ENCODE assay signal across 1 cellular context in the genomic region with DNA sequence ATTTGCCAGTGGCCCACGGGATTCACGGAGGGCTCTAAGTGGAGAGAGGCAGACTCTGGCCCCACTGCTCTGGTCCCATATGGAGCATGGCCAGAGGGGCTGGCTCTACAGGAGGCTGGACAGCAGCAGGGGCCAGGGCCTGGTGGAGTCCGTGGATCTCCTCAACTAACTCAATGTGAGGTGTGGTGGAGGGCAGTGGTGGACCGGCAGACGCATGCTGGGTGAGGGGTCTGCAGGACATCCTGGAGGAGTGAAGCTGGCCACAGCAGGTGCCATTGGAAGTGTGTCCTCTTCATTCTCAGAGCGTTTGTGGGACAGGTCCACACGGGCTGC.
TF ChIP-seq lines count a peak whose summit lies in the region.

No MANE protein-coding gene starts in this region.

TF ChIP-seq in HepG2, 621 proteins besides CTCF, POLR2A, EP300 and RAD21 (continues in another document):
- TF ChIP-seq PCBP1 (IDR thresholded peaks at IDR 0.05; ENCODE audit: borderline replicate concordance, low read depth, low read length) (no peak), SMARCC2 (IDR thresholded peaks at IDR 0.05) (no peak), HIC2 (CRISPR knock-in tag; IDR thresholded peaks at IDR 0.05; ENCODE audit: low read depth) (0 out of 2 replicates have a peak, but pooled peaks have one; percentile 1), ZNF431 (CRISPR knock-in tag; IDR thresholded peaks at IDR 0.05; ENCODE audit: borderline replicate concordance, low read depth) (no peak), ZNF382 (CRISPR knock-in tag; IDR thresholded peaks at IDR 0.05; ENCODE audit: borderline replicate concordance) (no peak), ZNF687 (CRISPR knock-in tag; IDR thresholded peaks at IDR 0.05) (peak; percentile 45), LBX2 (CRISPR knock-in tag; IDR thresholded peaks at IDR 0.05; ENCODE audit: borderline replicate concordance) (no peak), HOXA5 (CRISPR knock-in tag; IDR thresholded peaks at IDR 0.05) (no peak), GTF3A (CRISPR knock-in tag; conservative IDR thresholded peaks at IDR 0.05) (no peak), ZNF674 (CRISPR knock-in tag; IDR thresholded peaks at IDR 0.05; ENCODE audit: low read depth) (no peak), ZNF343 (CRISPR knock-in tag; IDR thresholded peaks at IDR 0.05) (no peak), IKZF1 (IDR thresholded peaks at IDR 0.05) (no peak), ZNF280B (CRISPR knock-in tag; IDR thresholded peaks at IDR 0.05; ENCODE audit: borderline replicate concordance) (peak; percentile 15; the same call in 1 of the 2 replicates), ZSCAN29 (CRISPR knock-in tag; conservative IDR thresholded peaks at IDR 0.05) (no peak), ZNF816 (CRISPR knock-in tag; IDR thresholded peaks at IDR 0.05; ENCODE audit: borderline replicate concordance) (no peak), FOXK1 (CRISPR knock-in tag; IDR thresholded peaks at IDR 0.05; ENCODE audit: borderline replicate concordance, low read depth) (no peak), MZF1 (CRISPR knock-in tag; IDR thresholded peaks at IDR 0.05; ENCODE audit: borderline replicate concordance) (no peak), ZKSCAN1 (IDR thresholded peaks at IDR 0.05; ENCODE audit: low read length) (no peak), NR2C2 (CRISPR knock-in tag; IDR thresholded peaks at IDR 0.05; ENCODE audit: borderline replicate concordance) (no peak)
- TF ChIP-seq, protein P1, sequence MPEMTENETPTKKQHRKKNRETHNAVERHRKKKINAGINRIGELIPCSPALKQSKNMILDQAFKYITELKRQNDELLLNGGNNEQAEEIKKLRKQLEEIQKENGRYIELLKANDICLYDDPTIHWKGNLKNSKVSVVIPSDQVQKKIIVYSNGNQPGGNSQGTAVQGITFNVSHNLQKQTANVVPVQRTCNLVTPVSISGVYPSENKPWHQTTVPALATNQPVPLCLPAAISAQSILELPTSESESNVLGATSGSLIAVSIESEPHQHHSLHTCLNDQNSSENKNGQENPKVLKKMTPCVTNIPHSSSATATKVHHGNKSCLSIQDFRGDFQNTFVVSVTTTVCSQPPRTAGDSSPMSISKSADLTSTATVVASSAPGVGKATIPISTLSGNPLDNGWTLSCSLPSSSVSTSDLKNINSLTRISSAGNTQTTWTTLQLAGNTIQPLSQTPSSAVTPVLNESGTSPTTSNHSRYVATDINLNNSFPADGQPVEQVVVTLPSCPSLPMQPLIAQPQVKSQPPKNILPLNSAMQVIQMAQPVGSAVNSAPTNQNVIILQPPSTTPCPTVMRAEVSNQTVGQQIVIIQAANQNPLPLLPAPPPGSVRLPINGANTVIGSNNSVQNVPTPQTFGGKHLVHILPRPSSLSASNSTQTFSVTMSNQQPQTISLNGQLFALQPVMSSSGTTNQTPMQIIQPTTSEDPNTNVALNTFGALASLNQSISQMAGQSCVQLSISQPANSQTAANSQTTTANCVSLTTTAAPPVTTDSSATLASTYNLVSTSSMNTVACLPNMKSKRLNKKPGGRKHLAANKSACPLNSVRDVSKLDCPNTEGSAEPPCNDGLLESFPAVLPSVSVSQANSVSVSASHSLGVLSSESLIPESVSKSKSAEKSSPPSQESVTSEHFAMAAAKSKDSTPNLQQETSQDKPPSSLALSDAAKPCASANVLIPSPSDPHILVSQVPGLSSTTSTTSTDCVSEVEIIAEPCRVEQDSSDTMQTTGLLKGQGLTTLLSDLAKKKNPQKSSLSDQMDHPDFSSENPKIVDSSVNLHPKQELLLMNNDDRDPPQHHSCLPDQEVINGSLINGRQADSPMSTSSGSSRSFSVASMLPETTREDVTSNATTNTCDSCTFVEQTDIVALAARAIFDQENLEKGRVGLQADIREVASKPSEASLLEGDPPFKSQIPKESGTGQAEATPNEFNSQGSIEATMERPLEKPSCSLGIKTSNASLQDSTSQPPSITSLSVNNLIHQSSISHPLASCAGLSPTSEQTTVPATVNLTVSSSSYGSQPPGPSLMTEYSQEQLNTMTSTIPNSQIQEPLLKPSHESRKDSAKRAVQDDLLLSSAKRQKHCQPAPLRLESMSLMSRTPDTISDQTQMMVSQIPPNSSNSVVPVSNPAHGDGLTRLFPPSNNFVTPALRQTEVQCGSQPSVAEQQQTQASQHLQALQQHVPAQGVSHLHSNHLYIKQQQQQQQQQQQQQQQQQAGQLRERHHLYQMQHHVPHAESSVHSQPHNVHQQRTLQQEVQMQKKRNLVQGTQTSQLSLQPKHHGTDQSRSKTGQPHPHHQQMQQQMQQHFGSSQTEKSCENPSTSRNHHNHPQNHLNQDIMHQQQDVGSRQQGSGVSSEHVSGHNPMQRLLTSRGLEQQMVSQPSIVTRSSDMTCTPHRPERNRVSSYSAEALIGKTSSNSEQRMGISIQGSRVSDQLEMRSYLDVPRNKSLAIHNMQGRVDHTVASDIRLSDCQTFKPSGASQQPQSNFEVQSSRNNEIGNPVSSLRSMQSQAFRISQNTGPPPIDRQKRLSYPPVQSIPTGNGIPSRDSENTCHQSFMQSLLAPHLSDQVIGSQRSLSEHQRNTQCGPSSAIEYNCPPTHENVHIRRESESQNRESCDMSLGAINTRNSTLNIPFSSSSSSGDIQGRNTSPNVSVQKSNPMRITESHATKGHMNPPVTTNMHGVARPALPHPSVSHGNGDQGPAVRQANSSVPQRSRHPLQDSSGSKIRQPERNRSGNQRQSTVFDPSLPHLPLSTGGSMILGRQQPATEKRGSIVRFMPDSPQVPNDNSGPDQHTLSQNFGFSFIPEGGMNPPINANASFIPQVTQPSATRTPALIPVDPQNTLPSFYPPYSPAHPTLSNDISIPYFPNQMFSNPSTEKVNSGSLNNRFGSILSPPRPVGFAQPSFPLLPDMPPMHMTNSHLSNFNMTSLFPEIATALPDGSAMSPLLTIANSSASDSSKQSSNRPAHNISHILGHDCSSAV (CRISPR knock-in tag; IDR thresholded peaks at IDR 0.05; ENCODE audit: borderline replicate concordance), result no peak
- TF ChIP-seq, protein P2, sequence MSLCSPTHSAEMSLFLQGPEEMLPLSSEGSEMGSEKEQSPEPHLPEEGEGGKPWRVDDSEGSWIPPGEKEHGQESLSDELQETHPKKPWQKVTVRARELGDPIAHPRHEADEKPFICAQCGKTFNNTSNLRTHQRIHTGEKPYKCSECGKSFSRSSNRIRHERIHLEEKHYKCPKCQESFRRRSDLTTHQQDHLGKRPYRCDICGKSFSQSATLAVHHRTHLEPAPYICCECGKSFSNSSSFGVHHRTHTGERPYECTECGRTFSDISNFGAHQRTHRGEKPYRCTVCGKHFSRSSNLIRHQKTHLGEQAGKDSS (CRISPR knock-in tag; IDR thresholded peaks at IDR 0.05; ENCODE audit: borderline replicate concordance, low read depth), result 0 out of 2 replicates have a peak, but pooled peaks have one; percentile 16
- TF ChIP-seq, protein P3, sequence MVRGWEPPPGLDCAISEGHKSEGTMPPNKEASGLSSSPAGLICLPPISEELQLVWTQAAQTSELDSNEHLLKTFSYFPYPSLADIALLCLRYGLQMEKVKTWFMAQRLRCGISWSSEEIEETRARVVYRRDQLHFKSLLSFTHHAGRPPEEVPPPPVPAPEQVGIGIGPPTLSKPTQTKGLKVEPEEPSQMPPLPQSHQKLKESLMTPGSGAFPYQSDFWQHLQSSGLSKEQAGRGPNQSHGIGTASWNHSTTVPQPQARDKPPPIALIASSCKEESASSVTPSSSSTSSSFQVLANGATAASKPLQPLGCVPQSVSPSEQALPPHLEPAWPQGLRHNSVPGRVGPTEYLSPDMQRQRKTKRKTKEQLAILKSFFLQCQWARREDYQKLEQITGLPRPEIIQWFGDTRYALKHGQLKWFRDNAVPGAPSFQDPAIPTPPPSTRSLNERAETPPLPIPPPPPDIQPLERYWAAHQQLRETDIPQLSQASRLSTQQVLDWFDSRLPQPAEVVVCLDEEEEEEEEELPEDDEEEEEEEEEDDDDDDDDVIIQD (CRISPR knock-in tag; IDR thresholded peaks at IDR 0.05; ENCODE audit: low read depth), result no peak
- TF ChIP-seq, protein P4, sequence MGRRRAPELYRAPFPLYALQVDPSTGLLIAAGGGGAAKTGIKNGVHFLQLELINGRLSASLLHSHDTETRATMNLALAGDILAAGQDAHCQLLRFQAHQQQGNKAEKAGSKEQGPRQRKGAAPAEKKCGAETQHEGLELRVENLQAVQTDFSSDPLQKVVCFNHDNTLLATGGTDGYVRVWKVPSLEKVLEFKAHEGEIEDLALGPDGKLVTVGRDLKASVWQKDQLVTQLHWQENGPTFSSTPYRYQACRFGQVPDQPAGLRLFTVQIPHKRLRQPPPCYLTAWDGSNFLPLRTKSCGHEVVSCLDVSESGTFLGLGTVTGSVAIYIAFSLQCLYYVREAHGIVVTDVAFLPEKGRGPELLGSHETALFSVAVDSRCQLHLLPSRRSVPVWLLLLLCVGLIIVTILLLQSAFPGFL (CRISPR knock-in tag; IDR thresholded peaks at IDR 0.05), result no peak
- TF ChIP-seq, protein P5, sequence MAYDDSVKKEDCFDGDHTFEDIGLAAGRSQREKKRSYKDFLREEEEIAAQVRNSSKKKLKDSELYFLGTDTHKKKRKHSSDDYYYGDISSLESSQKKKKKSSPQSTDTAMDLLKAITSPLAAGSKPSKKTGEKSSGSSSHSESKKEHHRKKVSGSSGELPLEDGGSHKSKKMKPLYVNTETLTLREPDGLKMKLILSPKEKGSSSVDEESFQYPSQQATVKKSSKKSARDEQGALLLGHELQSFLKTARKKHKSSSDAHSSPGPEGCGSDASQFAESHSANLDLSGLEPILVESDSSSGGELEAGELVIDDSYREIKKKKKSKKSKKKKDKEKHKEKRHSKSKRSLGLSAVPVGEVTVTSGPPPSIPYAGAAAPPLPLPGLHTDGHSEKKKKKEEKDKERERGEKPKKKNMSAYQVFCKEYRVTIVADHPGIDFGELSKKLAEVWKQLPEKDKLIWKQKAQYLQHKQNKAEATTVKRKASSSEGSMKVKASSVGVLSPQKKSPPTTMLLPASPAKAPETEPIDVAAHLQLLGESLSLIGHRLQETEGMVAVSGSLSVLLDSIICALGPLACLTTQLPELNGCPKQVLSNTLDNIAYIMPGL (CRISPR knock-in tag; IDR thresholded peaks at IDR 0.05; ENCODE audit: borderline replicate concordance in 1 of 2, low read depth in 1 of 2), result no peak
- TF ChIP-seq, protein P6, sequence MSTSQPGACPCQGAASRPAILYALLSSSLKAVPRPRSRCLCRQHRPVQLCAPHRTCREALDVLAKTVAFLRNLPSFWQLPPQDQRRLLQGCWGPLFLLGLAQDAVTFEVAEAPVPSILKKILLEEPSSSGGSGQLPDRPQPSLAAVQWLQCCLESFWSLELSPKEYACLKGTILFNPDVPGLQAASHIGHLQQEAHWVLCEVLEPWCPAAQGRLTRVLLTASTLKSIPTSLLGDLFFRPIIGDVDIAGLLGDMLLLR (CRISPR knock-in tag; IDR thresholded peaks at IDR 0.05), result no peak
